ENCODE assay signal across 25 cellular contexts in genomic region chr14:64064447-64064846, GRCh38.
"Had no signal": no experiment of that assay in that cellular context is flagged by ENCODE, and none has a peak within 500 bp of the region (broad histone marks: within the 10 kb centered on the region; RNA-seq: fewer than 3 reads in every experiment).

No MANE protein-coding gene starts in this region.

- H3K27me3 ChIP-seq: stomach, suprapubic skin, thyroid gland, tibial artery, tibial nerve, transverse colon, upper lobe of left lung, upper lobe of right lung, uterus, vagina had no signal

- H3K4me3 ChIP-seq: stomach, suprapubic skin, thoracic aorta, thyroid gland, tibial artery, tibial nerve, transverse colon, upper lobe of left lung, upper lobe of right lung, uterus, vagina had no signal

- ATAC-seq: stimulated activated effector memory CD8-positive, alpha-beta T cell treated with anti-CD3 and anti-CD28 coated beads, Interleukin-12 subunit alpha, Interleukin-12 subunit beta, amount 100 ng/mL, for 72 hours; stimulated activated memory B cell treated with anti-CD40 and anti-IgM and Interleukin-4, amounts not matched to agents 10 μg/mL and 1 μg/mL and 100 μg/mL, for 72 hours; stimulated activated naive B cell treated with anti-CD40 and anti-IgM and Interleukin-4, amounts not matched to agents 10 μg/mL and 1 μg/mL and 100 μg/mL, for 72 hours; stimulated activated naive CD8-positive, alpha-beta T cell treated with anti-CD3 and anti-CD28 coated beads, Interleukin-15, Interleukin-2, amounts not matched to agents 100 U/mL and 50 U/mL, for 24 hours; upper lobe of right lung had no signal

- DNase-seq: stimulated activated CD4-positive, alpha-beta T cell treated with anti-CD3 and anti-CD28 coated beads, Interleukin-2, amount 100 ng/mL, for 48 hours; stimulated activated CD4-positive, alpha-beta T cell treated with anti-CD3 and anti-CD28 coated beads, Interleukin-4, amount 100 ng/mL, for 1 hour; stimulated activated CD4-positive, alpha-beta T cell treated with anti-CD3 and anti-CD28 coated beads, Interleukin-4, amount 100 ng/mL, for 24 hours; stimulated activated CD4-positive, alpha-beta T cell treated with anti-CD3 and anti-CD28 coated beads, Interleukin-4, amount 100 ng/mL, for 4 hours; stimulated activated CD8-positive, alpha-beta memory T cell treated with anti-CD3 and anti-CD28 coated beads, Interleukin-4, amount 100 ng/mL, for 48 hours; stimulated activated naive B cell treated with anti-CD40 and anti-IgM and Interleukin-4, amounts not matched to agents 10 μg/mL and 1 μg/mL and 100 μg/mL, for 72 hours; stimulated activated naive CD4-positive, alpha-beta T cell; stimulated activated naive CD4-positive, alpha-beta T cell treated with Interleukin-2 at 50 U/mL for 16 hours; stimulated activated naive CD8-positive, alpha-beta T cell treated with anti-CD3 and anti-CD28 coated beads, Interleukin-15, amount 100 ng/mL, for 72 hours; stimulated activated naive CD8-positive, alpha-beta T cell treated with anti-CD3 and anti-CD28 coated beads, Interleukin-15, Interleukin-2, amounts not matched to agents 100 U/mL and 50 U/mL, for 24 hours; stomach; substantia nigra; thyroid gland; tibial artery; transverse colon; trophoblast cell; upper lobe of left lung; upper lobe of right lung; uterus had no signal

- H3K27ac ChIP-seq: stomach, suprapubic skin, thoracic aorta, thyroid gland, tibial artery, tibial nerve, transverse colon, upper lobe of left lung, upper lobe of right lung, uterus, vagina had no signal

- H3K4me1 ChIP-seq: stomach, tibial nerve, upper lobe of right lung, uterus, vagina had no signal

- H3K9me3 ChIP-seq: stomach, suprapubic skin, thoracic aorta, thyroid gland, tibial artery, tibial nerve, transverse colon, upper lobe of left lung, upper lobe of right lung, uterus, vagina had no signal

- H3K36me3 ChIP-seq: thyroid gland, uterus had no signal
